18 cellular contexts compared by ENCODE assay signal in the genomic region with DNA sequence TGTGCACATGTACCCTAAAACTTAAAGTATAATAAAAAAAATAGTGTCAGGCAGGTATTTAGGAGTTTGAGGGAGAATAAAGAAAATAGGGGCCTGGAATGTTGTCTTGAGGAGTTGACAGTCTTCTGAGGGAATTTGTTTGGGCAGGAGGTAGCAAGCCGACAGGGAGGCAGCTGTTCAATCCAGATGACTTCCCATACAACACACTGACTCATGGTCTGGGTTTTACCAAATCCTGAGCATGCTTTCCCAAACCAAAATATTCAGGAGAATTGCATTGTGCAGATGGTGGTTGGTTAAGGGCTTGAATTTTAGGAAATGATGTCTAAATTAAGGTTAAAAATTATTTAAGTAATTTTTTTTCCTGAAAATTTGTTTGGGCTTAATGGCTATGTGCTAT.
A peak's percentile ranks its signal among the peaks of the same experiment; 100 is the strongest.
DNase-seq lines count a peak whose midpoint lies in the region; ATAC-seq, FAIRE-seq and TF ChIP-seq lines count a peak whose summit lies in the region.
"Had no signal": no experiment of that assay in that cellular context is flagged by ENCODE, and none has a peak within 500 bp of the region (broad histone marks: within the 10 kb centered on the region; RNA-seq: fewer than 3 reads in every experiment).

No MANE protein-coding gene starts in this region.

- no peak for FAIRE-seq in bronchial epithelial cell (lab: Jason Lieb, UNC)
- FAIRE-seq: kidney had no signal

- TF ChIP-seq CTCF in PC-3 (conservative IDR thresholded peaks at IDR 0.05; ENCODE audit: low read depth, low read length): no peak
- TF ChIP-seq CTCF in bronchial epithelial cell (IDR thresholded peaks at IDR 0.05; ENCODE audit: insufficient read depth, low read length, severe bottlenecking): no peak

- no peak for ATAC-seq in PC-3
- no peak for ATAC-seq in naive thymus-derived CD8-positive, alpha-beta T cell
- ATAC-seq: gastroesophageal sphincter, psoas muscle had no signal

- H3K4me1 Mint-ChIP-seq in activated T-cell treated with anti-CD3 and anti-CD28 coated beads, Interleukin-2, amount 50 U/mL, for 24 hours (ENCODE audit: low read depth): peaks cover 85% of the 10 kb centered on the region
- H3K4me1 Mint-ChIP-seq in naive thymus-derived CD8-positive, alpha-beta T cell: peaks cover 17 to 59% (median 39%) of the 10 kb centered on the region in 4 donors

- H3K4me1 ChIP-seq in PC-3 (ENCODE audit: insufficient read depth, low read length): peaks cover 14% of the 10 kb centered on the region
- H3K4me1 ChIP-seq: gastroesophageal sphincter, SJSA1 had no signal

- no peaks in the 10 kb centered on the region for H4K20me1 ChIP-seq in PC-3 (ENCODE audit: low read length)

- H3K27ac Mint-ChIP-seq in activated T-cell treated with anti-CD3 and anti-CD28 coated beads, Interleukin-2, amount 50 U/mL, for 24 hours: peak overlapping the region; percentile 99
- H3K27ac Mint-ChIP-seq in naive thymus-derived CD8-positive, alpha-beta T cell: peak overlapping the region; percentile 42 to 100 (median 86)
- H3K27ac Mint-ChIP-seq: dendritic cell treated with granulocyte-macrophage colony-stimulating factor and Interleukin-4, amounts not matched to agents 40 ng/mL and 50 ng/mL, for 4 days had no signal

- CTCF ChIA-PET in PC-3 (lab: Charles Lee): interaction anchor here (0.6 kb wide), 1 partner anchor 284 kb away, joined by 3 read pairs; no protein-coding TSS in a partner anchor

- H3K27ac ChIP-seq in PC-3 (ENCODE audit: low read length): peak overlapping the region; percentile 46; the same call in 1 of the 2 replicates
- H3K27ac ChIP-seq: gastroesophageal sphincter, psoas muscle, SJSA1 had no signal

- POLR2A ChIA-PET in PC-3 (lab: Charles Lee; ENCODE audit: unreplicated experiment): interaction anchor here (0.6 kb wide), 1 partner anchor 114 kb away, joined by 3 read pairs; no protein-coding TSS in a partner anchor
- POLR2A ChIA-PET in naive thymus-derived CD8-positive, alpha-beta T cell (lab: Charles Lee): interaction anchor here (1.0 to 2.5 kb wide), 4 partner anchors 9 to 61 kb away, joined by 4 to 22 read pairs (median 8); no protein-coding TSS in a partner anchor

- no peaks in the 10 kb centered on the region for H3K9me2 ChIP-seq in PC-3 (replicated peaks; ENCODE audit: low read length)

- H3K4me2 ChIP-seq in PC-3 (ENCODE audit: low read length): no peak overlapping the region

- H3F3A ChIP-seq in PC-3 (ENCODE audit: low read length, unreplicated experiment): no peaks in the 10 kb centered on the region

- H3K9me3 ChIP-seq in PC-3 (ENCODE audit: low read length): no peaks in the 10 kb centered on the region
- H3K9me3 ChIP-seq: gastroesophageal sphincter, psoas muscle, SJSA1 had no signal

- H3K36me3 ChIP-seq in PC-3 (ENCODE audit: low read depth, low read length) (no peaks in the 10 kb centered on the region), bronchial epithelial cell (ENCODE audit: control insufficient read depth, insufficient read depth, low read length) (no peaks in the 10 kb centered on the region)
- H3K36me3 ChIP-seq: gastroesophageal sphincter, SJSA1 had no signal

- H2AFZ ChIP-seq in PC-3 (ENCODE audit: low read length): no peak overlapping the region

- H3K79me2 ChIP-seq in PC-3 (ENCODE audit: low read length): no peaks in the 10 kb centered on the region

- peaks cover 11% of the 10 kb centered on the region for H3K36me3 Mint-ChIP-seq in activated T-cell treated with anti-CD3 and anti-CD28 coated beads, Interleukin-2, amount 50 U/mL, for 24 hours (ENCODE audit: low read depth)
- H3K36me3 Mint-ChIP-seq in naive thymus-derived CD8-positive, alpha-beta T cell: no peaks in the 10 kb centered on the region

- H3K4me3 ChIP-seq in PC-3 (ENCODE audit: low read length): no peak overlapping the region
- no peak overlapping the region for H3K4me3 ChIP-seq in bronchial epithelial cell (ENCODE audit: low read depth, low read length)
- H3K4me3 ChIP-seq: gastroesophageal sphincter, psoas muscle, SJSA1 had no signal

- intact Hi-C loops in PC-3 (cut with micrococcal nuclease): no loop called here

- peak overlapping the region; percentile 26 for H3K4me3 Mint-ChIP-seq in activated T-cell treated with anti-CD3 and anti-CD28 coated beads, Interleukin-2, amount 50 U/mL, for 24 hours
- peak overlapping the region in 7 of 10 donors; percentile 11 to 89 (median 77) for H3K4me3 Mint-ChIP-seq in naive thymus-derived CD8-positive, alpha-beta T cell
- H3K4me3 Mint-ChIP-seq: dendritic cell treated with granulocyte-macrophage colony-stimulating factor and Interleukin-4, amounts not matched to agents 40 ng/mL and 50 ng/mL, for 4 days had no signal

- peaks cover 2% of the 10 kb centered on the region for H3K9me3 Mint-ChIP-seq in activated T-cell treated with anti-CD3 and anti-CD28 coated beads, Interleukin-2, amount 50 U/mL, for 24 hours
- no peaks in the 10 kb centered on the region for H3K9me3 Mint-ChIP-seq in naive thymus-derived CD8-positive, alpha-beta T cell
- H3K9me3 Mint-ChIP-seq: dendritic cell treated with granulocyte-macrophage colony-stimulating factor and Interleukin-4, amounts not matched to agents 40 ng/mL and 50 ng/mL, for 4 days had no signal

- H3K27me3 Mint-ChIP-seq in activated T-cell treated with anti-CD3 and anti-CD28 coated beads, Interleukin-2, amount 50 U/mL, for 24 hours: no peaks in the 10 kb centered on the region
- H3K27me3 Mint-ChIP-seq in naive thymus-derived CD8-positive, alpha-beta T cell: no peaks in the 10 kb centered on the region
- H3K27me3 Mint-ChIP-seq: dendritic cell treated with granulocyte-macrophage colony-stimulating factor and Interleukin-4, amounts not matched to agents 40 ng/mL and 50 ng/mL, for 4 days had no signal

- DNase-seq in activated T-cell treated with anti-CD3 and anti-CD28 coated beads, Interleukin-2, amount 50 U/mL, for 24 hours: no peak
- no peak for DNase-seq in activated T-cell treated with anti-CD3 and anti-CD28 coated beads, Interleukin-2, amount 50 U/mL, for 48 hours
- DNase-seq in PC-3 (no peak), bronchial epithelial cell (ENCODE audit: low read depth) (peak; percentile 87), LoVo (ENCODE audit: low spot score) (no peak), AML-193 (lab: John Stamatoyannopoulos, UW) (no peak)
- no peak for DNase-seq in naive thymus-derived CD8-positive, alpha-beta T cell
- no peak for DNase-seq in stimulated activated CD4-positive, alpha-beta T cell treated with anti-CD3 and anti-CD28 coated beads, Interleukin-2, amount 100 ng/mL, for 48 hours
- DNase-seq: activated gamma-delta T cell; KBM-7; kidney; NCI-H1694; NCI-H774; psoas muscle; stimulated activated CD4-positive, alpha-beta T cell treated with anti-CD3 and anti-CD28 coated beads, Interleukin-2, amount 100 ng/mL, for 24 hours had no signal

- BruUV-seq in PC-3 (replicated peaks; lab: Mats Ljungman, UMichigan): no TSS peak

- H3K27me3 ChIP-seq in PC-3 (ENCODE audit: low read length) (no peaks in the 10 kb centered on the region), bronchial epithelial cell (ENCODE audit: control insufficient read depth, insufficient read depth, low read length) (no peaks in the 10 kb centered on the region)
- H3K27me3 ChIP-seq: gastroesophageal sphincter, SJSA1 had no signal

- no peak overlapping the region for H3K9ac ChIP-seq in PC-3 (ENCODE audit: low read length)
